ENCODE assay signal across 7 cellular contexts in genomic region chr11:18419040-18419439, GRCh38. TPM values are rescaled to one million over a fixed set of nuclear protein-coding genes. Genes with fewer than 3 reads are reported as not detected.
"Had no signal": no experiment of that assay in that cellular context is flagged by ENCODE, and none has a peak within 500 bp of the region (broad histone marks: within the 10 kb centered on the region; RNA-seq: fewer than 3 reads in every experiment).

No MANE protein-coding gene starts in this region.

- ATAC-seq: GM23338 had no signal

- DNase-seq: H9, HCEC 1CT, IMR-90, KBM-7 had no signal

RNA-seq across cellular contexts. Expression of gene LDHC, which starts 6.9 kb away (rescaled TPM):
- total RNA-seq: HT-29, IMR-90 had no signal

RNA-seq across cellular contexts. Expression of gene LDHAL6A, which starts 36.6 kb away (rescaled TPM):
- total RNA-seq: H1, H9, HT-29, IMR-90 had no signal
